ENCODE assay signal across 9 cellular contexts in the genomic region with DNA sequence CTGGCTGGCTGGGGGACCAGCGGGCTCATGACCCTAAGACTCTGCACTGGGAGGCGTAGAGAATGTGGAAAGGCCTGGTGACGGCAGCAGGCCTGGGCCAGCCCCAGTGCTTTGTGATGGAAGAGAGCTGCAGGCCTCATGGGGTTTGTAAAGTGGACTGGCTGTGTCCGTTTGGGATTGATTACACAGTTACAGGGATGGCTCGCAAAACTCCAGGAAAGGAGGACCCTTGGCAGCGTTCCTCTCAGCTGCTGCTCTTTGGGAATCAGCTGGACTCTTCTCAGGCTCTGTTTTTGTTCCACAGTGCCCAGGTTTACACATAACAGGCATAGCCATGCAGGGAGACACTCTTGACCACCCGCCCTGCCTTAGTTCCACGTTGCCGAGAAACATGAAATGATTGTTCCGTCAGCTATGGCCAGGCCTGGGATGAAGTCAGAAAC.
DNase-seq lines count a peak whose midpoint lies in the region; ATAC-seq and TF ChIP-seq lines count a peak whose summit lies in the region.
"Had no signal": no experiment of that assay in that cellular context is flagged by ENCODE, and none has a peak within 500 bp of the region (broad histone marks: within the 10 kb centered on the region; RNA-seq: fewer than 3 reads in every experiment).

No MANE protein-coding gene starts in this region.

- intact Hi-C loops in left ventricle myocardium superior (cut with micrococcal nuclease): no loop called here

- peaks cover 3% of the 10 kb centered on the region; the same call in 1 of the 3 replicates for H3K36me3 Mint-ChIP-seq in GM23338 (ENCODE audit: low read depth)

- H3K27me3 ChIP-seq in GM23338 (ENCODE audit: insufficient read depth): no peaks in the 10 kb centered on the region
- H3K27me3 ChIP-seq in rectal smooth muscle tissue (ENCODE audit: control insufficient read depth, insufficient read depth, low read length): no peaks in the 10 kb centered on the region

- DNase-seq in GM23338 (ENCODE audit: low spot score) (peak; percentile 71), left ventricle myocardium superior (peak; percentile 57), GM10248 (ENCODE audit: extremely low spot score) (no peak), cerebellar nuclear complex (lab: John Stamatoyannopoulos, UW) (no peak), GM10266 (ENCODE audit: extremely low spot score) (no peak)
- DNase-seq: stimulated activated CD4-positive, alpha-beta T cell treated with anti-CD3 and anti-CD28 coated beads, Interleukin-4, amount 100 ng/mL, for 1 hour had no signal

- no peaks in the 10 kb centered on the region for H3F3A ChIP-seq in GM23338 (replicated peaks; ENCODE audit: low read depth)

- CTCF ChIA-PET in GM10248 (lab: Yijun Ruan, JAX): interaction anchor here (0.9 to 3.7 kb wide), 5 partner anchors 10 to 43 kb away, joined by 3 to 18 read pairs (median 4); no protein-coding TSS in a partner anchor

- H4K20me1 ChIP-seq in GM23338 (replicated peaks; ENCODE audit: insufficient read depth): no peaks in the 10 kb centered on the region

- H3K27ac ChIP-seq in GM23338 (ENCODE audit: low read depth): 0 out of 2 replicates have a peak overlapping the region, but pooled peaks have one; percentile 29
- peak overlapping the region; percentile 69 for H3K27ac ChIP-seq in VCaP
- H3K27ac ChIP-seq in rectal smooth muscle tissue (ENCODE audit: low read depth, low read length): peak overlapping the region; percentile 83

- H3K4me3 Mint-ChIP-seq in GM23338: no peak overlapping the region

- H2AFZ ChIP-seq in GM23338: no peak overlapping the region

- no peaks in the 10 kb centered on the region for H3K9me2 ChIP-seq in GM23338 (ENCODE audit: insufficient read depth)

- H3K9me3 Mint-ChIP-seq in GM23338: no peaks in the 10 kb centered on the region

- TF ChIP-seq CTCF in GM23338 (conservative IDR thresholded peaks at IDR 0.05; ENCODE audit: low read depth in 2 of 2) (no peak), VCaP (conservative IDR thresholded peaks at IDR 0.05) (no peak), GM10248 (IDR thresholded peaks at IDR 0.05; ENCODE audit: control extremely low read depth, extremely low read depth, low read depth, missing control alignments) (no peak), GM10266 (IDR thresholded peaks at IDR 0.05; ENCODE audit: control insufficient read depth, insufficient read depth, low read depth, missing control alignments) (no peak)

- H3K4me1 ChIP-seq in GM23338 (ENCODE audit: insufficient read depth) (peaks cover 35% of the 10 kb centered on the region), rectal smooth muscle tissue (ENCODE audit: control insufficient read depth, insufficient read depth, low read length) (peaks cover 24% of the 10 kb centered on the region)

- H3K79me2 ChIP-seq in GM23338 (replicated peaks; ENCODE audit: insufficient read depth): peaks cover 6% of the 10 kb centered on the region; the same call in 1 of the 2 replicates

- H3K36me3 ChIP-seq in GM23338 (ENCODE audit: insufficient read depth) (no peaks in the 10 kb centered on the region), rectal smooth muscle tissue (ENCODE audit: control insufficient read depth, insufficient read depth, low read length) (no peaks in the 10 kb centered on the region)

- peaks cover 52% of the 10 kb centered on the region for H3K4me1 Mint-ChIP-seq in GM23338

- H3K9ac ChIP-seq in rectal smooth muscle tissue (ENCODE audit: low read length): no peak overlapping the region

- H3K4me2 ChIP-seq in GM23338: no peak overlapping the region

- peaks cover 3% of the 10 kb centered on the region for H3K27me3 Mint-ChIP-seq in GM23338 (ENCODE audit: insufficient read depth, low read depth, poor library complexity)

- H3K27ac Mint-ChIP-seq in GM23338: peak overlapping the region; percentile 69; the same call in 1 of the 2 replicates

- H3K4me3 ChIP-seq in GM23338: no peak overlapping the region
- no peak overlapping the region for H3K4me3 ChIP-seq in rectal smooth muscle tissue (ENCODE audit: low read length)

- peak; percentile 98 for ATAC-seq in GM23338
- ATAC-seq in left ventricle myocardium superior: peak; percentile 91
- no peak for ATAC-seq in HG03521 (IDR thresholded peaks at IDR 0.05; ENCODE audit: unreplicated experiment)

- POLR2A ChIA-PET in GM10248 (lab: Yijun Ruan, JAX): no interaction called here

TF ChIP-seq in GM23338, 12 proteins besides CTCF, POLR2A, EP300 and RAD21:
- TF ChIP-seq CREB1 (CRISPR knock-in tag; IDR thresholded peaks at IDR 0.05; ENCODE audit: low read depth): peak; percentile 58
- TF ChIP-seq JUNB (IDR thresholded peaks at IDR 0.05; ENCODE audit: unreplicated experiment): no peak

Comparison
In these comparisons a context has a peak if more than half of its experiments do, and no peak if none do; other contexts are left out.
1. DNase-seq: peak in GM23338 (single experiment) and left ventricle myocardium superior (single experiment); none in GM10248 (single experiment), cerebellar nuclear complex (0 of 2) and GM10266 (single experiment).
2. H3K27ac ChIP-seq: peak in every context shown above with its lines; median percentile 83 in rectal smooth muscle tissue; 69 in VCaP; 29 in GM23338.